14 cellular contexts compared by ENCODE assay signal in the genomic region with DNA sequence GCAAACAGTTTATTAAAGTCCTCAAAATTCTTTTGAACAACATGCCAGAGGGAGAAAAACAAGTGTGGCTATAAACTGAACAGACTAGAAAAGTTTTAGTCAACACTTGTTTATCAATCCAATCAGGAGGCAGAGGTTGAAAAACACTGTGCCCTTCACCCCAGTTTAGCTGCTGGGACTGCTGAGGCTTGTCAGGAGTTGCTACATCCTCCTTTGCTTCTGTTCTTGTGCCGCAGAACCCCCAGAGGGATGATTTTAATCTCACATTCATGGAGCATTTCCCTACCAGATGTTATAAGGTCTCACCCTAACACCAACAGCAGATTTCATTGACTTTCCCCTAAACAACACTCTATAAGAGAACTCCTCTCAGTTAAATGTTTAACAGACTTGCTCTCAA.
DNase-seq lines count a peak whose midpoint lies in the region; ATAC-seq and TF ChIP-seq lines count a peak whose summit lies in the region.
"Had no signal": no experiment of that assay in that cellular context is flagged by ENCODE, and none has a peak within 500 bp of the region (broad histone marks: within the 10 kb centered on the region; RNA-seq: fewer than 3 reads in every experiment).

No MANE protein-coding gene starts in this region.

- 0 out of 2 replicates have a peak, but pooled peaks cover 10% of the 10 kb centered on the region for H3K4me1 ChIP-seq in DND-41 (ENCODE audit: insufficient read depth, low read length)
- peaks cover 4 to 9% of the 10 kb centered on the region in 2 experiments; a peak in 3 of 4 replicates for H3K4me1 ChIP-seq in SK-N-SH (ENCODE audit: control insufficient read depth in 1 of 2, insufficient read depth in 2 of 2, low read depth in 1 of 2, low read length in 1 of 2)
- H3K4me1 ChIP-seq in subcutaneous abdominal adipose tissue (ENCODE audit: control insufficient read depth in 5 of 5, insufficient read depth in 5 of 5, low read length in 5 of 5) = peaks cover 0 to 22% (median 14%) of the 10 kb centered on the region in 5 donors

- H4K20me1 ChIP-seq in DND-41 (ENCODE audit: insufficient read depth, low read length) (no peaks in the 10 kb centered on the region), SK-N-SH (ENCODE audit: insufficient read depth) (no peaks in the 10 kb centered on the region)

- peak in 1 of 2 experiments; percentile 53; a peak in 1 of 4 replicates for TF ChIP-seq EP300 in SK-N-SH (IDR thresholded peaks at IDR 0.05; ENCODE audit: borderline replicate concordance in 1 of 2, low read depth in 1 of 2, low read length in 1 of 2)

- 17% methylated on average over 1 of the region's 1 CpG for WGBS in SK-N-SH (ENCODE audit: low lambda C conversion rate)

- H3K27me3 ChIP-seq in DND-41 (ENCODE audit: insufficient read depth, low read length, poor library complexity) = no peaks in the 10 kb centered on the region
- no peaks in the 10 kb centered on the region for H3K27me3 ChIP-seq in SK-N-SH (ENCODE audit: insufficient read depth)
- no peaks in the 10 kb centered on the region for H3K27me3 ChIP-seq in subcutaneous abdominal adipose tissue (ENCODE audit: control insufficient read depth in 5 of 5, insufficient read depth in 4 of 5, low read length in 5 of 5)

- H3F3A ChIP-seq in SK-N-SH (replicated peaks; ENCODE audit: insufficient read depth) = peaks cover 11% of the 10 kb centered on the region

- 0 out of 3 replicates have a peak, but pooled peaks have one; percentile 37 for ATAC-seq in DND-41 (ENCODE audit: insufficient read depth, low read depth)
- no peak for ATAC-seq in HG02623 (IDR thresholded peaks at IDR 0.05; ENCODE audit: unreplicated experiment)
- no peak for ATAC-seq in GM19324 (IDR thresholded peaks at IDR 0.05; ENCODE audit: low FRiP score, unreplicated experiment)
- ATAC-seq: GM23338, PC-3 had no signal

- no peak overlapping the region for H3K9ac ChIP-seq in DND-41 (ENCODE audit: low read depth, low read length)
- no peak overlapping the region for H3K9ac ChIP-seq in SK-N-SH
- no peak overlapping the region for H3K9ac ChIP-seq in subcutaneous abdominal adipose tissue (ENCODE audit: low read length in 5 of 5)

- H2AFZ ChIP-seq in DND-41 (ENCODE audit: low read depth, low read length) = no peak overlapping the region
- no peak overlapping the region for H2AFZ ChIP-seq in SK-N-SH (ENCODE audit: low read depth)
- H2AFZ ChIP-seq: GM23338 had no signal

- POLR2A ChIA-PET in SK-N-SH (lab: Yijun Ruan, JAX) = no interaction called here

- H3K27ac ChIP-seq in DND-41 (ENCODE audit: low read length) = no peak overlapping the region; the same call in 1 of the 2 replicates
- no peak overlapping the region for H3K27ac ChIP-seq in SK-N-SH (ENCODE audit: low read depth in 2 of 2, low read length in 1 of 2)
- H3K27ac ChIP-seq in subcutaneous abdominal adipose tissue (ENCODE audit: low read depth, low read length) = peak overlapping the region; percentile 38

- H3K36me3 ChIP-seq in DND-41 (ENCODE audit: insufficient read depth, low read length) (peaks cover 31% of the 10 kb centered on the region), SK-N-SH (replicated peaks in 1 of 2; ENCODE audit: control insufficient read depth in 1 of 2, insufficient read depth in 2 of 2, low read length in 1 of 2) (no peaks in the 10 kb centered on the region), subcutaneous abdominal adipose tissue (ENCODE audit: control insufficient read depth in 5 of 5, insufficient read depth in 5 of 5, low read length in 5 of 5) (no peaks in the 10 kb centered on the region)

- H3K4me3 ChIP-seq in DND-41 (ENCODE audit: low read depth in 1 of 2, low read length in 2 of 2) = no peak overlapping the region
- no peak overlapping the region for H3K4me3 ChIP-seq in SK-N-SH (ENCODE audit: low read depth in 2 of 2, low read length in 1 of 2)
- H3K4me3 ChIP-seq in fibroblast of villous mesenchyme (ENCODE audit: low read depth, low read length) = no peak overlapping the region
- H3K4me3 ChIP-seq in subcutaneous abdominal adipose tissue (ENCODE audit: low read depth in 1 of 5, low read length in 5 of 5) = no peak overlapping the region
- H3K4me3 ChIP-seq: GM23338 had no signal

- peak; percentile 14; the same call in 1 of the 2 replicates for TF ChIP-seq RAD21 in SK-N-SH (IDR thresholded peaks at IDR 0.05; ENCODE audit: low read length)

- H3K79me2 ChIP-seq in DND-41 (ENCODE audit: insufficient read depth, low read length) (no peaks in the 10 kb centered on the region), SK-N-SH (ENCODE audit: insufficient read depth) (no peaks in the 10 kb centered on the region)

- no peak overlapping the region for H3K4me2 ChIP-seq in DND-41 (ENCODE audit: insufficient read depth, low read length)
- H3K4me2 ChIP-seq in SK-N-SH = no peak overlapping the region
- H3K4me2 ChIP-seq: GM23338 had no signal

- CTCF ChIA-PET in SK-N-SH (lab: Yijun Ruan, JAX) = interaction anchor here (0.9 kb wide), 1 partner anchor 114 kb away, joined by 3 read pairs; no protein-coding TSS in a partner anchor

- TF ChIP-seq CTCF in DND-41 (IDR thresholded peaks at IDR 0.05; ENCODE audit: borderline replicate concordance, extremely low read depth, low read length, poor library complexity, severe bottlenecking) (no peak), SK-N-SH (IDR thresholded peaks at IDR 0.05) (no peak), fibroblast of villous mesenchyme (IDR thresholded peaks at IDR 0.05; ENCODE audit: insufficient read depth, low read depth, low read length) (no peak)

- H3K9me3 ChIP-seq in DND-41 (ENCODE audit: insufficient read depth, low read length, severe bottlenecking) (no peaks in the 10 kb centered on the region), SK-N-SH (no peaks in the 10 kb centered on the region), subcutaneous abdominal adipose tissue (ENCODE audit: control insufficient read depth in 5 of 5, low read length in 5 of 5) (no peaks in the 10 kb centered on the region)

- no peak for DNase-seq in DND-41
- peak; percentile 11 for DNase-seq in SK-N-SH
- DNase-seq in fibroblast of villous mesenchyme (ENCODE audit: low read depth) = peak; percentile 72
- DNase-seq in UCSD-AML1 (lab: John Stamatoyannopoulos, UW; ENCODE audit: unreplicated experiment) = no peak
- DNase-seq: NCI-H1436, NCI-H2029, NCI-H2171, NCI-H446 treated with DMSO at 0.1 percent for 48 hours, NCI-H748 treated with DMSO at 0.1 percent for 48 hours, PC-3 had no signal

- H3K9me2 ChIP-seq in SK-N-SH = no peaks in the 10 kb centered on the region

TF ChIP-seq in SK-N-SH, 30 proteins besides CTCF, POLR2A, EP300 and RAD21:
- no peak for TF ChIP-seq EZH2phosphoT487 (IDR thresholded peaks at IDR 0.05; ENCODE audit: borderline replicate concordance, low read depth)
- TF ChIP-seq TAF1 (IDR thresholded peaks at IDR 0.05; ENCODE audit: borderline replicate concordance, low read depth, low read length) = no peak
- peak; percentile 51 for TF ChIP-seq GATA2 (CRISPR knock-in tag; IDR thresholded peaks at IDR 0.05)
- TF ChIP-seq MXI1 (IDR thresholded peaks at IDR 0.05; ENCODE audit: low read depth, low read length) = 0 out of 2 replicates have a peak, but pooled peaks have one; percentile 7
- TF ChIP-seq RCOR1 (IDR thresholded peaks at IDR 0.05; ENCODE audit: low read length) = peak; percentile 53; the same call in 1 of the 2 replicates

Comparison
In these comparisons a context has a peak if more than half of its experiments do, and no peak if none do; other contexts are left out.
1. DNase-seq: peak in SK-N-SH (single experiment) and fibroblast of villous mesenchyme (single experiment); none in DND-41 (single experiment) and UCSD-AML1 (single experiment).